ENCODE assay signal across 1 cellular context in the genomic region with DNA sequence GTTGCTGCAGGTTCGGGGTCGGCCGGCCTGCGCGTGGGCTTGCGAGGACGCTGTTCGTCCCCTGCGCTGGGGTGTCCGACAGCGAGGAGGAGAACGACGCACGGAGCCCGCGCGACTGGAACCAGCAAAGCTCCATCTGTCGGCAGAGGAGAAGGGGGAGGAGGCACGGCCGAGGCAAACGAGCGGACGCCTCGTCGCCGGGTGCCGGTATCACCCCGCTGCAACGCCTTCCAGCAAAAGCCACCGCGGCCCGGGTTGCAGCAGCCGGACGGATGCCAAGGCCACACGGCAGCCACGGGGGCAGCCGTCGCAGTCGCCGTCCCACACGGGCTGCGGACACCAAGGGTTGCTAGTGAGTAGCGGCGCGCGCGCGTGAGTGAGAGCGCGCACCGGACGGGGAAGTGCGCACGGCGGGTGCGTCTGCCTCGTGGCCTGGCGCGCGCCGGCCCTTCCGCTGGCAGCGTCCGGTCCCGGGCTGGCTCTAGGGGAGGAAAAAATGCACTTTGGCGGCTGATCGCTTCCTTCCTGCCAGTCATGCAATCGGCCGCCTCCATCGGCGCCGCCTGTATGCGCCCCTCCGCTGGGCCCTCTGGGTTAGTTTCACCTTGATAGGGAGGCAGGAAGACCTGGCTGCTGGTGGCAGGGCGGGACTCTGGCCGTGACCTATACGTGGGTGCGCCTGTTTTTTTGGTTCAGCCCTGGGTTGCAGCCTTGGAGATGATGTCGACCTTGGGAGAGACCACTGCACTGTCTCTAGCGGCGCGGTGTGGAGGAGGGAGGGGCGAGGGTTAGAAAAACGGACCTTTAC.
A peak's percentile ranks its signal among the peaks of the same experiment; 100 is the strongest.
TF ChIP-seq lines count a peak whose summit lies in the region.

No MANE protein-coding gene starts in this region.

TF ChIP-seq in HepG2, 621 proteins besides CTCF, POLR2A, EP300 and RAD21 (continued from another document and continues in another):
- TF ChIP-seq, protein P1, sequence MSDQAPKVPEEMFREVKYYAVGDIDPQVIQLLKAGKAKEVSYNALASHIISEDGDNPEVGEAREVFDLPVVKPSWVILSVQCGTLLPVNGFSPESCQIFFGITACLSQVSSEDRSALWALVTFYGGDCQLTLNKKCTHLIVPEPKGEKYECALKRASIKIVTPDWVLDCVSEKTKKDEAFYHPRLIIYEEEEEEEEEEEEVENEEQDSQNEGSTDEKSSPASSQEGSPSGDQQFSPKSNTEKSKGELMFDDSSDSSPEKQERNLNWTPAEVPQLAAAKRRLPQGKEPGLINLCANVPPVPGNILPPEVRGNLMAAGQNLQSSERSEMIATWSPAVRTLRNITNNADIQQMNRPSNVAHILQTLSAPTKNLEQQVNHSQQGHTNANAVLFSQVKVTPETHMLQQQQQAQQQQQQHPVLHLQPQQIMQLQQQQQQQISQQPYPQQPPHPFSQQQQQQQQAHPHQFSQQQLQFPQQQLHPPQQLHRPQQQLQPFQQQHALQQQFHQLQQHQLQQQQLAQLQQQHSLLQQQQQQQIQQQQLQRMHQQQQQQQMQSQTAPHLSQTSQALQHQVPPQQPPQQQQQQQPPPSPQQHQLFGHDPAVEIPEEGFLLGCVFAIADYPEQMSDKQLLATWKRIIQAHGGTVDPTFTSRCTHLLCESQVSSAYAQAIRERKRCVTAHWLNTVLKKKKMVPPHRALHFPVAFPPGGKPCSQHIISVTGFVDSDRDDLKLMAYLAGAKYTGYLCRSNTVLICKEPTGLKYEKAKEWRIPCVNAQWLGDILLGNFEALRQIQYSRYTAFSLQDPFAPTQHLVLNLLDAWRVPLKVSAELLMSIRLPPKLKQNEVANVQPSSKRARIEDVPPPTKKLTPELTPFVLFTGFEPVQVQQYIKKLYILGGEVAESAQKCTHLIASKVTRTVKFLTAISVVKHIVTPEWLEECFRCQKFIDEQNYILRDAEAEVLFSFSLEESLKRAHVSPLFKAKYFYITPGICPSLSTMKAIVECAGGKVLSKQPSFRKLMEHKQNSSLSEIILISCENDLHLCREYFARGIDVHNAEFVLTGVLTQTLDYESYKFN (CRISPR knock-in tag; conservative IDR thresholded peaks at IDR 0.05), result no peak
- TF ChIP-seq ZFYVE20 (CRISPR knock-in tag; IDR thresholded peaks at IDR 0.05; ENCODE audit: borderline replicate concordance, low read depth), result no peak
- TF ChIP-seq, protein P2, sequence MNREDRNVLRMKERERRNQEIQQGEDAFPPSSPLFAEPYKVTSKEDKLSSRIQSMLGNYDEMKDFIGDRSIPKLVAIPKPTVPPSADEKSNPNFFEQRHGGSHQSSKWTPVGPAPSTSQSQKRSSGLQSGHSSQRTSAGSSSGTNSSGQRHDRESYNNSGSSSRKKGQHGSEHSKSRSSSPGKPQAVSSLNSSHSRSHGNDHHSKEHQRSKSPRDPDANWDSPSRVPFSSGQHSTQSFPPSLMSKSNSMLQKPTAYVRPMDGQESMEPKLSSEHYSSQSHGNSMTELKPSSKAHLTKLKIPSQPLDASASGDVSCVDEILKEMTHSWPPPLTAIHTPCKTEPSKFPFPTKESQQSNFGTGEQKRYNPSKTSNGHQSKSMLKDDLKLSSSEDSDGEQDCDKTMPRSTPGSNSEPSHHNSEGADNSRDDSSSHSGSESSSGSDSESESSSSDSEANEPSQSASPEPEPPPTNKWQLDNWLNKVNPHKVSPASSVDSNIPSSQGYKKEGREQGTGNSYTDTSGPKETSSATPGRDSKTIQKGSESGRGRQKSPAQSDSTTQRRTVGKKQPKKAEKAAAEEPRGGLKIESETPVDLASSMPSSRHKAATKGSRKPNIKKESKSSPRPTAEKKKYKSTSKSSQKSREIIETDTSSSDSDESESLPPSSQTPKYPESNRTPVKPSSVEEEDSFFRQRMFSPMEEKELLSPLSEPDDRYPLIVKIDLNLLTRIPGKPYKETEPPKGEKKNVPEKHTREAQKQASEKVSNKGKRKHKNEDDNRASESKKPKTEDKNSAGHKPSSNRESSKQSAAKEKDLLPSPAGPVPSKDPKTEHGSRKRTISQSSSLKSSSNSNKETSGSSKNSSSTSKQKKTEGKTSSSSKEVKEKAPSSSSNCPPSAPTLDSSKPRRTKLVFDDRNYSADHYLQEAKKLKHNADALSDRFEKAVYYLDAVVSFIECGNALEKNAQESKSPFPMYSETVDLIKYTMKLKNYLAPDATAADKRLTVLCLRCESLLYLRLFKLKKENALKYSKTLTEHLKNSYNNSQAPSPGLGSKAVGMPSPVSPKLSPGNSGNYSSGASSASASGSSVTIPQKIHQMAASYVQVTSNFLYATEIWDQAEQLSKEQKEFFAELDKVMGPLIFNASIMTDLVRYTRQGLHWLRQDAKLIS (CRISPR knock-in tag; IDR thresholded peaks at IDR 0.05), result no peak
- TF ChIP-seq, protein P3, sequence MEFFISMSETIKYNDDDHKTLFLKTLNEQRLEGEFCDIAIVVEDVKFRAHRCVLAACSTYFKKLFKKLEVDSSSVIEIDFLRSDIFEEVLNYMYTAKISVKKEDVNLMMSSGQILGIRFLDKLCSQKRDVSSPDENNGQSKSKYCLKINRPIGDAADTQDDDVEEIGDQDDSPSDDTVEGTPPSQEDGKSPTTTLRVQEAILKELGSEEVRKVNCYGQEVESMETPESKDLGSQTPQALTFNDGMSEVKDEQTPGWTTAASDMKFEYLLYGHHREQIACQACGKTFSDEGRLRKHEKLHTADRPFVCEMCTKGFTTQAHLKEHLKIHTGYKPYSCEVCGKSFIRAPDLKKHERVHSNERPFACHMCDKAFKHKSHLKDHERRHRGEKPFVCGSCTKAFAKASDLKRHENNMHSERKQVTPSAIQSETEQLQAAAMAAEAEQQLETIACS (CRISPR knock-in tag; IDR thresholded peaks at IDR 0.05), result peak; percentile 95
- no peak for TF ChIP-seq FOXK1 (CRISPR knock-in tag; IDR thresholded peaks at IDR 0.05; ENCODE audit: borderline replicate concordance, low read depth)
- no peak for TF ChIP-seq ZNF207 (IDR thresholded peaks at IDR 0.05; ENCODE audit: borderline replicate concordance)
- TF ChIP-seq, protein P4, sequence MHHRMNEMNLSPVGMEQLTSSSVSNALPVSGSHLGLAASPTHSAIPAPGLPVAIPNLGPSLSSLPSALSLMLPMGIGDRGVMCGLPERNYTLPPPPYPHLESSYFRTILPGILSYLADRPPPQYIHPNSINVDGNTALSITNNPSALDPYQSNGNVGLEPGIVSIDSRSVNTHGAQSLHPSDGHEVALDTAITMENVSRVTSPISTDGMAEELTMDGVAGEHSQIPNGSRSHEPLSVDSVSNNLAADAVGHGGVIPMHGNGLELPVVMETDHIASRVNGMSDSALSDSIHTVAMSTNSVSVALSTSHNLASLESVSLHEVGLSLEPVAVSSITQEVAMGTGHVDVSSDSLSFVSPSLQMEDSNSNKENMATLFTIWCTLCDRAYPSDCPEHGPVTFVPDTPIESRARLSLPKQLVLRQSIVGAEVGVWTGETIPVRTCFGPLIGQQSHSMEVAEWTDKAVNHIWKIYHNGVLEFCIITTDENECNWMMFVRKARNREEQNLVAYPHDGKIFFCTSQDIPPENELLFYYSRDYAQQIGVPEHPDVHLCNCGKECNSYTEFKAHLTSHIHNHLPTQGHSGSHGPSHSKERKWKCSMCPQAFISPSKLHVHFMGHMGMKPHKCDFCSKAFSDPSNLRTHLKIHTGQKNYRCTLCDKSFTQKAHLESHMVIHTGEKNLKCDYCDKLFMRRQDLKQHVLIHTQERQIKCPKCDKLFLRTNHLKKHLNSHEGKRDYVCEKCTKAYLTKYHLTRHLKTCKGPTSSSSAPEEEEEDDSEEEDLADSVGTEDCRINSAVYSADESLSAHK (CRISPR knock-in tag; IDR thresholded peaks at IDR 0.05; ENCODE audit: borderline replicate concordance), result no peak
- no peak for TF ChIP-seq SOX6 (IDR thresholded peaks at IDR 0.05)
- TF ChIP-seq SOX6 (CRISPR knock-in tag; IDR thresholded peaks at IDR 0.05), result peak; percentile 30
- no peak for TF ChIP-seq NFE2L2 (IDR thresholded peaks at IDR 0.05; ENCODE audit: low read length)
- TF ChIP-seq ZFP90 (CRISPR knock-in tag; IDR thresholded peaks at IDR 0.05; ENCODE audit: borderline replicate concordance), result no peak
- TF ChIP-seq SP140L (CRISPR knock-in tag; IDR thresholded peaks at IDR 0.05; ENCODE audit: borderline replicate concordance), result no peak
- no peak for TF ChIP-seq NCOR1 (IDR thresholded peaks at IDR 0.05; ENCODE audit: borderline replicate concordance, low read length)
- no peak for TF ChIP-seq PAF1 (CRISPR knock-in tag; IDR thresholded peaks at IDR 0.05)
- no peak for TF ChIP-seq ZBTB3 (CRISPR knock-in tag; IDR thresholded peaks at IDR 0.05; ENCODE audit: borderline replicate concordance, low read depth)
- TF ChIP-seq, protein P5, sequence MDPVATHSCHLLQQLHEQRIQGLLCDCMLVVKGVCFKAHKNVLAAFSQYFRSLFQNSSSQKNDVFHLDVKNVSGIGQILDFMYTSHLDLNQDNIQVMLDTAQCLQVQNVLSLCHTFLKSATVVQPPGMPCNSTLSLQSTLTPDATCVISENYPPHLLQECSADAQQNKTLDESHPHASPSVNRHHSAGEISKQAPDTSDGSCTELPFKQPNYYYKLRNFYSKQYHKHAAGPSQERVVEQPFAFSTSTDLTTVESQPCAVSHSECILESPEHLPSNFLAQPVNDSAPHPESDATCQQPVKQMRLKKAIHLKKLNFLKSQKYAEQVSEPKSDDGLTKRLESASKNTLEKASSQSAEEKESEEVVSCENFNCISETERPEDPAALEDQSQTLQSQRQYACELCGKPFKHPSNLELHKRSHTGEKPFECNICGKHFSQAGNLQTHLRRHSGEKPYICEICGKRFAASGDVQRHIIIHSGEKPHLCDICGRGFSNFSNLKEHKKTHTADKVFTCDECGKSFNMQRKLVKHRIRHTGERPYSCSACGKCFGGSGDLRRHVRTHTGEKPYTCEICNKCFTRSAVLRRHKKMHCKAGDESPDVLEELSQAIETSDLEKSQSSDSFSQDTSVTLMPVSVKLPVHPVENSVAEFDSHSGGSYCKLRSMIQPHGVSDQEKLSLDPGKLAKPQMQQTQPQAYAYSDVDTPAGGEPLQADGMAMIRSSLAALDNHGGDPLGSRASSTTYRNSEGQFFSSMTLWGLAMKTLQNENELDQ (CRISPR knock-in tag; IDR thresholded peaks at IDR 0.05; ENCODE audit: borderline replicate concordance), result no peak
- TF ChIP-seq TRIM24 (CRISPR knock-in tag; IDR thresholded peaks at IDR 0.05), result no peak
- TF ChIP-seq KAT7 (CRISPR knock-in tag; IDR thresholded peaks at IDR 0.05; ENCODE audit: borderline replicate concordance), result no peak
- TF ChIP-seq SNAI1 (CRISPR knock-in tag; IDR thresholded peaks at IDR 0.05; ENCODE audit: borderline replicate concordance), result no peak
- TF ChIP-seq ZNF652 (CRISPR knock-in tag; IDR thresholded peaks at IDR 0.05; ENCODE audit: borderline replicate concordance, low read depth), result no peak
- TF ChIP-seq FOXC1 (CRISPR knock-in tag; IDR thresholded peaks at IDR 0.05; ENCODE audit: borderline replicate concordance), result peak; percentile 47; the same call in 1 of the 2 replicates
- TF ChIP-seq MEF2D (CRISPR knock-in tag; IDR thresholded peaks at IDR 0.05), result no peak; the same call in 1 of the 2 replicates
- no peak for TF ChIP-seq FOXP1 (IDR thresholded peaks at IDR 0.05)
- TF ChIP-seq FOXP1 (CRISPR knock-in tag; IDR thresholded peaks at IDR 0.05), result no peak
- peak; percentile 58; the same call in 1 of the 2 replicates for TF ChIP-seq ZSCAN21 (CRISPR knock-in tag; IDR thresholded peaks at IDR 0.05; ENCODE audit: borderline replicate concordance)
- no peak for TF ChIP-seq KLF6 (CRISPR knock-in tag; IDR thresholded peaks at IDR 0.05)
- no peak for TF ChIP-seq FOXK2 (IDR thresholded peaks at IDR 0.05)
- TF ChIP-seq, protein P6, sequence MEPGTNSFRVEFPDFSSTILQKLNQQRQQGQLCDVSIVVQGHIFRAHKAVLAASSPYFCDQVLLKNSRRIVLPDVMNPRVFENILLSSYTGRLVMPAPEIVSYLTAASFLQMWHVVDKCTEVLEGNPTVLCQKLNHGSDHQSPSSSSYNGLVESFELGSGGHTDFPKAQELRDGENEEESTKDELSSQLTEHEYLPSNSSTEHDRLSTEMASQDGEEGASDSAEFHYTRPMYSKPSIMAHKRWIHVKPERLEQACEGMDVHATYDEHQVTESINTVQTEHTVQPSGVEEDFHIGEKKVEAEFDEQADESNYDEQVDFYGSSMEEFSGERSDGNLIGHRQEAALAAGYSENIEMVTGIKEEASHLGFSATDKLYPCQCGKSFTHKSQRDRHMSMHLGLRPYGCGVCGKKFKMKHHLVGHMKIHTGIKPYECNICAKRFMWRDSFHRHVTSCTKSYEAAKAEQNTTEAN (CRISPR knock-in tag; conservative IDR thresholded peaks at IDR 0.05), result peak; percentile 45; the same call in 1 of the 2 replicates
- no peak for TF ChIP-seq SMAD1 (CRISPR knock-in tag; IDR thresholded peaks at IDR 0.05; ENCODE audit: borderline replicate concordance, low read depth)
- peak; percentile 49 for TF ChIP-seq MED8 (CRISPR knock-in tag; IDR thresholded peaks at IDR 0.05; ENCODE audit: insufficient replicate concordance)
- peak; percentile 20; the same call in 1 of the 2 replicates for TF ChIP-seq ZNF746 (CRISPR knock-in tag; IDR thresholded peaks at IDR 0.05)
- no peak for TF ChIP-seq HNRNPUL1 (IDR thresholded peaks at IDR 0.05; ENCODE audit: low read depth, low read length)
- TF ChIP-seq KLF9 (CRISPR knock-in tag; IDR thresholded peaks at IDR 0.05; ENCODE audit: low read depth), result no peak
- peak; percentile 36; the same call in 1 of the 2 replicates for TF ChIP-seq ZNF230 (CRISPR knock-in tag; IDR thresholded peaks at IDR 0.05)
- TF ChIP-seq, protein P7, sequence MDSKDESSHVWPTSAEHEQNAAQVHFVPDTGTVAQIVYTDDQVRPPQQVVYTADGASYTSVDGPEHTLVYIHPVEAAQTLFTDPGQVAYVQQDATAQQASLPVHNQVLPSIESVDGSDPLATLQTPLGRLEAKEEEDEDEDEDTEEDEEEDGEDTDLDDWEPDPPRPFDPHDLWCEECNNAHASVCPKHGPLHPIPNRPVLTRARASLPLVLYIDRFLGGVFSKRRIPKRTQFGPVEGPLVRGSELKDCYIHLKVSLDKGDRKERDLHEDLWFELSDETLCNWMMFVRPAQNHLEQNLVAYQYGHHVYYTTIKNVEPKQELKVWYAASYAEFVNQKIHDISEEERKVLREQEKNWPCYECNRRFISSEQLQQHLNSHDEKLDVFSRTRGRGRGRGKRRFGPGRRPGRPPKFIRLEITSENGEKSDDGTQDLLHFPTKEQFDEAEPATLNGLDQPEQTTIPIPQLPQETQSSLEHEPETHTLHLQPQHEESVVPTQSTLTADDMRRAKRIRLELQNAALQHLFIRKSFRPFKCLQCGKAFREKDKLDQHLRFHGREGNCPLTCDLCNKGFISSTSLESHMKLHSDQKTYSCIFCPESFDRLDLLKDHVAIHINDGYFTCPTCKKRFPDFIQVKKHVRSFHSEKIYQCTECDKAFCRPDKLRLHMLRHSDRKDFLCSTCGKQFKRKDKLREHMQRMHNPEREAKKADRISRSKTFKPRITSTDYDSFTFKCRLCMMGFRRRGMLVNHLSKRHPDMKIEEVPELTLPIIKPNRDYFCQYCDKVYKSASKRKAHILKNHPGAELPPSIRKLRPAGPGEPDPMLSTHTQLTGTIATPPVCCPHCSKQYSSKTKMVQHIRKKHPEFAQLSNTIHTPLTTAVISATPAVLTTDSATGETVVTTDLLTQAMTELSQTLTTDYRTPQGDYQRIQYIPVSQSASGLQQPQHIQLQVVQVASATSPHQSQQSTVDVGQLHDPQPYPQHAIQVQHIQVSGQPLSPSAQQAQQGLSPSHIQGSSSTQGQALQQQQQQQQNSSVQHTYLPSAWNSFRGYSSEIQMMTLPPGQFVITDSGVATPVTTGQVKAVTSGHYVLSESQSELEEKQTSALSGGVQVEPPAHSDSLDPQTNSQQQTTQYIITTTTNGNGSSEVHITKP (CRISPR knock-in tag; IDR thresholded peaks at IDR 0.05; ENCODE audit: low read depth), result no peak
